16 cellular contexts compared by ENCODE assay signal in genomic region chr7:34845666-34846361, GRCh38.
DNase-seq lines count a peak whose midpoint lies in the region; ATAC-seq, FAIRE-seq and TF ChIP-seq lines count a peak whose summit lies in the region.
"Had no signal": no experiment of that assay in that cellular context is flagged by ENCODE, and none has a peak within 500 bp of the region (broad histone marks: within the 10 kb centered on the region; RNA-seq: fewer than 3 reads in every experiment).

No MANE protein-coding gene starts in this region.

- no peaks in the 10 kb centered on the region for H3K9me3 ChIP-seq in GM12878 (replicated peaks; ENCODE audit: control insufficient read depth, insufficient read depth, low read length)
- H3K9me3 ChIP-seq: ovary, SJSA1, thoracic aorta had no signal

- H3K4me2 ChIP-seq in GM12878 (ENCODE audit: control insufficient read depth, insufficient read depth): no peak overlapping the region

- TF ChIP-seq CTCF in GM12878 (IDR thresholded peaks at IDR 0.05 in 2 of 3, conservative IDR thresholded peaks at IDR 0.05 in 1 of 3; ENCODE audit: control insufficient read depth in 2 of 3, extremely low read depth in 1 of 3, insufficient read depth in 1 of 3, low read depth in 3 of 3, low read length in 3 of 3): no peak

- no peak overlapping the region for H3K9ac ChIP-seq in GM12878 (ENCODE audit: control insufficient read depth, insufficient read depth, low read length)

- H3K27me3 ChIP-seq in GM12878 (replicated peaks in 1 of 2; ENCODE audit: control insufficient read depth in 2 of 2, insufficient read depth in 2 of 2, low read length in 1 of 2): no peaks in the 10 kb centered on the region; a peak in 1 of 4 replicates
- H3K27me3 ChIP-seq: ovary, SJSA1 had no signal

- H4K20me1 ChIP-seq in GM12878 (ENCODE audit: control insufficient read depth, insufficient read depth): no peaks in the 10 kb centered on the region

- POLR2A ChIA-PET in GM12878 (lab: Charles Lee): interaction anchor here (0.5 kb wide), 1 partner anchor 190 kb away, joined by 3 read pairs; no protein-coding TSS in a partner anchor

- H3K4me3 ChIP-seq in GM12878: no peak overlapping the region
- H3K4me3 ChIP-seq: ovary, SJSA1, thoracic aorta had no signal

- SMC1A ChIA-PET in GM12878 (lab: Charles Lee; ENCODE audit: uncharacterized antibody, unreplicated experiment): interaction anchor here (0.7 to 1.9 kb wide), 2 partner anchors 85 to 109 kb away, joined by 3 to 6 read pairs; no protein-coding TSS in a partner anchor

- H2AFZ ChIP-seq in GM12878 (ENCODE audit: control insufficient read depth, low read depth, low read length): no peak overlapping the region

- no peak for TF ChIP-seq RAD21 in GM12878 (IDR thresholded peaks at IDR 0.05; ENCODE audit: insufficient read depth, low read depth, low read length)

- intact Hi-C loops in GM12878 (cut with micrococcal nuclease; ENCODE audit: unreplicated experiment): no loop called here

- 0% methylated on average over 4 of the region's 4 CpGs for WGBS in GM12878 (ENCODE audit: insufficient coverage, insufficient replicate concordance, low lambda C conversion rate, missing lambda C conversion rate)

- H3K36me3 ChIP-seq in GM12878 (ENCODE audit: control insufficient read depth in 2 of 2, insufficient read depth in 2 of 2, low read length in 1 of 2): no peaks in the 10 kb centered on the region
- H3K36me3 ChIP-seq: ovary, SJSA1, thoracic aorta had no signal

- CTCF ChIA-PET in GM12878 (lab: Yijun Ruan, JAX): interaction anchor here (1.2 kb wide), 2 partner anchors 158 to 170 kb away, joined by 3 to 4 read pairs; no protein-coding TSS in a partner anchor

- no peak for TF ChIP-seq POLR2A in GM12878 (IDR thresholded peaks at IDR 0.05; ENCODE audit: low read depth, low read length)

- no peaks in the 10 kb centered on the region for H3K79me2 ChIP-seq in GM12878 (ENCODE audit: control insufficient read depth, insufficient read depth, low read length)

- in situ Hi-C loops in GM12878 (cut with MboI): no loop called here

- RAD21 ChIA-PET in GM12878 (lab: Charles Lee; ENCODE audit: unreplicated experiment): no interaction called here

- no peak for FAIRE-seq in GM12878 (lab: Jason Lieb, UNC)
- FAIRE-seq: A204.1 had no signal

- no TSS peak for BruUV-seq in GM12878 (replicated peaks; lab: Mats Ljungman, UMichigan)

- ATAC-seq in GM12878: peak; percentile 73
- no peak for ATAC-seq in HG02884 (IDR thresholded peaks at IDR 0.05; ENCODE audit: unreplicated experiment)

- peak; percentile 33 for DNase-seq in DMS153 (lab: John Stamatoyannopoulos, UW)
- DNase-seq in DMS153 treated with DMSO at 0.1 percent for 48 hours (lab: John Stamatoyannopoulos, UW; ENCODE audit: unreplicated experiment): no peak
- peak; percentile 19 for DNase-seq in NCI-H774 (lab: John Stamatoyannopoulos, UW)
- DNase-seq in GM12878 (ENCODE audit: low read depth, low spot score): no peak
- peak; percentile 59 for DNase-seq in myocyte (ENCODE audit: low read depth)
- no peak for DNase-seq in SW 1271 (lab: John Stamatoyannopoulos, UW)
- no peak for DNase-seq in 8988T
- DNase-seq: activated CD4-positive, CD25-positive, alpha-beta regulatory T cell; CD8-positive, alpha-beta memory T cell; NCI-H1436 treated with DMSO at 0.1 percent for 48 hours; NCI-H526 treated with DMSO at 0.1 percent for 48 hours; ovary had no signal

- no peak overlapping the region for H3K27ac ChIP-seq in GM12878 (ENCODE audit: control insufficient read depth, insufficient read depth)
- H3K27ac ChIP-seq: ovary, SJSA1, thoracic aorta had no signal

- H3K4me1 ChIP-seq in GM12878 (ENCODE audit: control insufficient read depth, insufficient read depth, low read length): no peaks in the 10 kb centered on the region
- H3K4me1 ChIP-seq: SJSA1 had no signal

- TF ChIP-seq EP300 in GM12878 (IDR thresholded peaks at IDR 0.05; ENCODE audit: borderline replicate concordance in 1 of 2, control insufficient read depth in 1 of 2, low read depth in 2 of 2, low read length in 2 of 2): no peak

TF ChIP-seq in GM12878, 131 proteins besides CTCF, POLR2A, EP300 and RAD21:
- TF ChIP-seq MYC (IDR thresholded peaks at IDR 0.05; ENCODE audit: insufficient read depth, insufficient read length, insufficient replicate concordance, low read length, severe bottlenecking) (no peak), YY1 (IDR thresholded peaks at IDR 0.05; ENCODE audit: low read depth, low read length) (no peak), NR2F1 (conservative IDR thresholded peaks at IDR 0.05) (no peak), ZNF592 (IDR thresholded peaks at IDR 0.05) (no peak), IKZF1 (conservative IDR thresholded peaks at IDR 0.05) (no peak), ZNF24 (IDR thresholded peaks at IDR 0.05) (peak; percentile 77), EED (IDR thresholded peaks at IDR 0.05; ENCODE audit: low read depth) (no peak)

Comparison
In these comparisons a context has a peak if more than half of its experiments do, and no peak if none do; other contexts are left out.
1. DNase-seq: peak in DMS153 (single experiment), NCI-H774 (single experiment) and myocyte (single experiment); none in DMS153 treated with DMSO at 0.1 percent for 48 hours (single experiment), GM12878 (single experiment), SW 1271 (0 of 2) and 8988T (single experiment).